ENCODE assay signal across 7 cellular contexts in the genomic region with DNA sequence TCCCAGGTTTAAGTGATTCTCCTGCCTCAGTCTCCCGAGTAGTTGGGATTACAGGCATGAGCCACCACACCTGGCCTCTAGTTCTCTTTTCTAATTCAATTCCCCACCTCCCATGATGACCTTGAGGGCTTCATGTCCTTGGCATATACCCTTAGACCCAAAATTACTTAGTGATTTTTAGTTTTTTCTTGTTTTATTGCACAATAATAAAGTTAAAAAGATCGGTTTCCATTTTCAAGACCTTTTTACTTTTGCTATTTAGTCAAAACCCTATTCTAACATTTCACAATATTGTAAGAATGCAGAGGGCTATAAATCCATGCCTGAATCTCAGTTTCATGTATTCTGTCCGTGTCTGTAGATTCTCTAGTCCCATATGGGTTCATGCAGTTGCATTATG.
"Had no signal": no experiment of that assay in that cellular context is flagged by ENCODE, and none has a peak within 500 bp of the region (broad histone marks: within the 10 kb centered on the region; RNA-seq: fewer than 3 reads in every experiment).

No MANE protein-coding gene starts in this region.

- DNase-seq: GDM1, GF-D8 had no signal

- ATAC-seq: GM12878 had no signal

- FAIRE-seq: GM12878, GM12891, GM12892, GM18507, GM19239 had no signal

- H3K4me3 ChIP-seq: GM12878 had no signal
